Comparison of ENCODE assay signal across 1 cellular context in genomic region chr14:51989293-51990234, GRCh38.
TF ChIP-seq lines count a peak whose summit lies in the region.

Gene RTRAF (plus strand): TSS chr14:51989546. CDS start chr14:51989640, 94 bp downstream.

TF ChIP-seq in HepG2, 621 proteins besides CTCF, POLR2A, EP300 and RAD21 (continued from another document and continues in another):
- no peak; the same call in 1 of the 2 replicates for TF ChIP-seq HNF1B (CRISPR knock-in tag; IDR thresholded peaks at IDR 0.05)
- TF ChIP-seq ZNF205 (CRISPR knock-in tag; IDR thresholded peaks at IDR 0.05): no peak
- TF ChIP-seq SRSF4 (IDR thresholded peaks at IDR 0.05; ENCODE audit: low read depth, low read length, poor library complexity, severe bottlenecking): no peak
- TF ChIP-seq ZNF432 (CRISPR knock-in tag; IDR thresholded peaks at IDR 0.05; ENCODE audit: borderline replicate concordance): no peak
- peak; percentile 12; the same call in 1 of the 2 replicates for TF ChIP-seq MAFF (IDR thresholded peaks at IDR 0.05; ENCODE audit: low read depth, low read length)
- peak; percentile 59 for TF ChIP-seq ZNF18 (CRISPR knock-in tag; IDR thresholded peaks at IDR 0.05; ENCODE audit: insufficient replicate concordance)
- TF ChIP-seq SSRP1 (CRISPR knock-in tag; IDR thresholded peaks at IDR 0.05): 0 out of 2 replicates have a peak, but pooled peaks have one; percentile 23
- no peak for TF ChIP-seq PRPF4 (IDR thresholded peaks at IDR 0.05; ENCODE audit: low read depth, low read length, poor library complexity, severe bottlenecking)
- peak; percentile 47; the same call in 1 of the 2 replicates for TF ChIP-seq SMAD1 (CRISPR knock-in tag; IDR thresholded peaks at IDR 0.05; ENCODE audit: borderline replicate concordance, low read depth)
- TF ChIP-seq MBD4 (IDR thresholded peaks at IDR 0.05; ENCODE audit: borderline replicate concordance, low read length): no peak
- TF ChIP-seq ELF1 (CRISPR knock-in tag; IDR thresholded peaks at IDR 0.05): peak; percentile 90
- TF ChIP-seq UBTF (CRISPR knock-in tag; IDR thresholded peaks at IDR 0.05): peak; percentile 92
- TF ChIP-seq SRSF1 (optimal IDR thresholded peaks at IDR 0.05; ENCODE audit: low read depth, low read length): no peak
- TF ChIP-seq ZFP36 (IDR thresholded peaks at IDR 0.05; ENCODE audit: borderline replicate concordance, low read depth, low read length, partially characterized antibody): no peak
- TF ChIP-seq MIXL1 (CRISPR knock-in tag; IDR thresholded peaks at IDR 0.05): no peak
- no peak for TF ChIP-seq CC2D1A (CRISPR knock-in tag; IDR thresholded peaks at IDR 0.05)
- peak; percentile 65; the same call in 1 of the 2 replicates for TF ChIP-seq ZNF556 (CRISPR knock-in tag; IDR thresholded peaks at IDR 0.05; ENCODE audit: borderline replicate concordance)
- no peak for TF ChIP-seq HOXD1 (CRISPR knock-in tag; IDR thresholded peaks at IDR 0.05)
- no peak for TF ChIP-seq PTBP1 (IDR thresholded peaks at IDR 0.05; ENCODE audit: low read depth, low read length, poor library complexity, severe bottlenecking)
- no peak for TF ChIP-seq CENPT (CRISPR knock-in tag; IDR thresholded peaks at IDR 0.05; ENCODE audit: low read depth)
- TF ChIP-seq, protein P1, sequence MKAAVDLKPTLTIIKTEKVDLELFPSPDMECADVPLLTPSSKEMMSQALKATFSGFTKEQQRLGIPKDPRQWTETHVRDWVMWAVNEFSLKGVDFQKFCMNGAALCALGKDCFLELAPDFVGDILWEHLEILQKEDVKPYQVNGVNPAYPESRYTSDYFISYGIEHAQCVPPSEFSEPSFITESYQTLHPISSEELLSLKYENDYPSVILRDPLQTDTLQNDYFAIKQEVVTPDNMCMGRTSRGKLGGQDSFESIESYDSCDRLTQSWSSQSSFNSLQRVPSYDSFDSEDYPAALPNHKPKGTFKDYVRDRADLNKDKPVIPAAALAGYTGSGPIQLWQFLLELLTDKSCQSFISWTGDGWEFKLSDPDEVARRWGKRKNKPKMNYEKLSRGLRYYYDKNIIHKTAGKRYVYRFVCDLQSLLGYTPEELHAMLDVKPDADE (CRISPR knock-in tag; IDR thresholded peaks at IDR 0.05): no peak
- TF ChIP-seq ONECUT2 (CRISPR knock-in tag; IDR thresholded peaks at IDR 0.05): no peak
- TF ChIP-seq ZNF589 (CRISPR knock-in tag; conservative IDR thresholded peaks at IDR 0.05): no peak
- peak; percentile 99 for TF ChIP-seq GMEB2 (CRISPR knock-in tag; IDR thresholded peaks at IDR 0.05; ENCODE audit: low read depth)
- TF ChIP-seq ZSCAN20 (CRISPR knock-in tag; IDR thresholded peaks at IDR 0.05; ENCODE audit: borderline replicate concordance): no peak
- TF ChIP-seq HMG20B (CRISPR knock-in tag; conservative IDR thresholded peaks at IDR 0.05): no peak
- TF ChIP-seq ZNF746 (CRISPR knock-in tag; IDR thresholded peaks at IDR 0.05): peak; percentile 75; the same call in 1 of the 2 replicates
- no peak for TF ChIP-seq CBX2 (IDR thresholded peaks at IDR 0.05; ENCODE audit: low read depth, low read length)
- no peak for TF ChIP-seq CBX2 (CRISPR knock-in tag; IDR thresholded peaks at IDR 0.05; ENCODE audit: low read depth)
- TF ChIP-seq ZNF263 (CRISPR knock-in tag; IDR thresholded peaks at IDR 0.05): no peak
- peak; percentile 63 for TF ChIP-seq DRAP1 (CRISPR knock-in tag; IDR thresholded peaks at IDR 0.05)
- no peak for TF ChIP-seq SRSF9 (IDR thresholded peaks at IDR 0.05; ENCODE audit: borderline replicate concordance, insufficient read depth, low read depth, low read length, poor library complexity, severe bottlenecking)
- peak; percentile 85; the same call in 1 of the 2 replicates for TF ChIP-seq SNAPC2 (CRISPR knock-in tag; IDR thresholded peaks at IDR 0.05)
- no peak for TF ChIP-seq TRIM24 (CRISPR knock-in tag; IDR thresholded peaks at IDR 0.05)
- no peak for TF ChIP-seq ZNF660 (CRISPR knock-in tag; IDR thresholded peaks at IDR 0.05; ENCODE audit: borderline replicate concordance, low read depth)
- TF ChIP-seq ARHGAP35 (CRISPR knock-in tag; IDR thresholded peaks at IDR 0.05; ENCODE audit: borderline replicate concordance): peak; percentile 61; the same call in 1 of the 2 replicates
- 0 out of 2 replicates have a peak, but pooled peaks have one; percentile 66 for TF ChIP-seq ZNF343 (CRISPR knock-in tag; IDR thresholded peaks at IDR 0.05)
- no peak for TF ChIP-seq ZNF431 (CRISPR knock-in tag; IDR thresholded peaks at IDR 0.05; ENCODE audit: borderline replicate concordance, low read depth)
- no peak for TF ChIP-seq ADNP (CRISPR knock-in tag; IDR thresholded peaks at IDR 0.05)
- no peak for TF ChIP-seq MTERF4 (CRISPR knock-in tag; IDR thresholded peaks at IDR 0.05)
- TF ChIP-seq, protein P2, sequence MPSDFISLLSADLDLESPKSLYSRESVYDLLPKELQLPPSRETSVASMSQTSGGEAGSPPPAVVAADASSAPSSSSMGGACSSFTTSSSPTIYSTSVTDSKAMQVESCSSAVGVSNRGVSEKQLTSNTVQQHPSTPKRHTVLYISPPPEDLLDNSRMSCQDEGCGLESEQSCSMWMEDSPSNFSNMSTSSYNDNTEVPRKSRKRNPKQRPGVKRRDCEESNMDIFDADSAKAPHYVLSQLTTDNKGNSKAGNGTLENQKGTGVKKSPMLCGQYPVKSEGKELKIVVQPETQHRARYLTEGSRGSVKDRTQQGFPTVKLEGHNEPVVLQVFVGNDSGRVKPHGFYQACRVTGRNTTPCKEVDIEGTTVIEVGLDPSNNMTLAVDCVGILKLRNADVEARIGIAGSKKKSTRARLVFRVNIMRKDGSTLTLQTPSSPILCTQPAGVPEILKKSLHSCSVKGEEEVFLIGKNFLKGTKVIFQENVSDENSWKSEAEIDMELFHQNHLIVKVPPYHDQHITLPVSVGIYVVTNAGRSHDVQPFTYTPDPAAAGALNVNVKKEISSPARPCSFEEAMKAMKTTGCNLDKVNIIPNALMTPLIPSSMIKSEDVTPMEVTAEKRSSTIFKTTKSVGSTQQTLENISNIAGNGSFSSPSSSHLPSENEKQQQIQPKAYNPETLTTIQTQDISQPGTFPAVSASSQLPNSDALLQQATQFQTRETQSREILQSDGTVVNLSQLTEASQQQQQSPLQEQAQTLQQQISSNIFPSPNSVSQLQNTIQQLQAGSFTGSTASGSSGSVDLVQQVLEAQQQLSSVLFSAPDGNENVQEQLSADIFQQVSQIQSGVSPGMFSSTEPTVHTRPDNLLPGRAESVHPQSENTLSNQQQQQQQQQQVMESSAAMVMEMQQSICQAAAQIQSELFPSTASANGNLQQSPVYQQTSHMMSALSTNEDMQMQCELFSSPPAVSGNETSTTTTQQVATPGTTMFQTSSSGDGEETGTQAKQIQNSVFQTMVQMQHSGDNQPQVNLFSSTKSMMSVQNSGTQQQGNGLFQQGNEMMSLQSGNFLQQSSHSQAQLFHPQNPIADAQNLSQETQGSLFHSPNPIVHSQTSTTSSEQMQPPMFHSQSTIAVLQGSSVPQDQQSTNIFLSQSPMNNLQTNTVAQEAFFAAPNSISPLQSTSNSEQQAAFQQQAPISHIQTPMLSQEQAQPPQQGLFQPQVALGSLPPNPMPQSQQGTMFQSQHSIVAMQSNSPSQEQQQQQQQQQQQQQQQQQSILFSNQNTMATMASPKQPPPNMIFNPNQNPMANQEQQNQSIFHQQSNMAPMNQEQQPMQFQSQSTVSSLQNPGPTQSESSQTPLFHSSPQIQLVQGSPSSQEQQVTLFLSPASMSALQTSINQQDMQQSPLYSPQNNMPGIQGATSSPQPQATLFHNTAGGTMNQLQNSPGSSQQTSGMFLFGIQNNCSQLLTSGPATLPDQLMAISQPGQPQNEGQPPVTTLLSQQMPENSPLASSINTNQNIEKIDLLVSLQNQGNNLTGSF (CRISPR knock-in tag; IDR thresholded peaks at IDR 0.05): no peak
- no peak for TF ChIP-seq ZNF572 (CRISPR knock-in tag; IDR thresholded peaks at IDR 0.05)
- 0 out of 2 replicates have a peak, but pooled peaks have one; percentile 41 for TF ChIP-seq ZKSCAN8 (CRISPR knock-in tag; IDR thresholded peaks at IDR 0.05; ENCODE audit: borderline replicate concordance)
- TF ChIP-seq ETV6 (CRISPR knock-in tag; conservative IDR thresholded peaks at IDR 0.05): no peak
